35 cellular contexts compared by ENCODE assay signal in the genomic region with DNA sequence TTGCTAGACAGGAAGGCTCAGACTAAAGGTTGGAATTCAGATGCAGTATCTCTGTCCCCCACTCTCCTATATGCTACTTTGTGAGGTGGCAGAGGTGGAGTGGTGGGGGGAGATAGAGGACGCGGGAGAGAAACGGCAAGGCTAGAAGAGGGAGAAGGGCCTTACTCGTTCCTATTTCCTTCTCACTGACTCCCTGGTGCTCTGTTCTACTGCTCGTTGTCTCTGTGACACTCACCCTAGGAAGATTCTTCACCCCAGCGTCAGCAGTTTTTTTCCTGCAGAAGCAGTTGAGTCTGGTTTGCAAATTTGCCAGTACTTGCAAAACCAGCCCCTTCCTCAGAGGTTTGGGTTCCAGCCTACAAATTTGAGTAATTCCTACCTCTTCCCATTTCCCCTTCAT.
"Had no signal": no experiment of that assay in that cellular context is flagged by ENCODE, and none has a peak within 500 bp of the region (broad histone marks: within the 10 kb centered on the region; RNA-seq: fewer than 3 reads in every experiment).

No MANE protein-coding gene starts in this region.

- FAIRE-seq: endometrium, endothelial cell of umbilical vein had no signal

- H3K27ac Mint-ChIP-seq: activated CD4-positive, alpha-beta memory T cell treated with anti-CD3 and anti-CD28 coated beads for 36 hours; activated CD4-positive, alpha-beta T cell treated with anti-CD3 and anti-CD28 coated beads for 36 hours; activated CD4-positive, alpha-beta T cell treated with anti-CD3 and anti-CD28 coated beads, Interleukin-2, amount 10 ng/mL, durations not matched to agents 24 days and 14 days; activated CD8-positive, alpha-beta memory T cell treated with anti-CD3 and anti-CD28 coated beads, Interleukin-2, amount 10 ng/mL, durations not matched to agents 7 days and 5 days; activated CD8-positive, alpha-beta T cell treated with anti-CD3 and anti-CD28 coated beads, Interleukin-2, amount 10 ng/mL, durations not matched to agents 7 days and 5 days; activated naive CD4-positive, alpha-beta T cell treated with anti-CD3 and anti-CD28 coated beads, Interleukin-2, amount 10 ng/mL, durations not matched to agents 7 days and 5 days; activated naive CD4-positive, alpha-beta T cell treated with anti-CD3 and anti-CD28 coated beads, Interleukin-2, amount 50 U/mL, for 72 hours; activated naive CD8-positive, alpha-beta T cell treated with anti-CD3 and anti-CD28 coated beads, Interleukin-2, amount 10 ng/mL, durations not matched to agents 7 days and 5 days; activated T-helper 1 cell treated with anti-CD3 and anti-CD28 coated beads, Interleukin-12 subunit alpha, Interleukin-12 subunit beta, Interleukin-2, Interleukin-4 antibody, amounts not matched to agents 30 ng/mL and 10 ng/mL and 1 ng/mL, durations not matched to agents 14 hours and 24 hours and 36 hours; activated T-helper 2 cell treated with anti-CD3 and anti-CD28 coated beads, Interferon-gamma antibody, Interleukin-2, Interleukin-4, amounts not matched to agents 10 μg/mL and 5 μg/mL and 100 μg/mL, durations not matched to agents 14 hours and 24 hours and 36 hours; brain; T-helper 17 cell; T-helper 2 cell treated with Interferon-gamma antibody and Interleukin-4, amounts not matched to agents 5 μg/mL and 100 μg/mL, for 36 hours had no signal

- H3K36me3 Mint-ChIP-seq: activated CD4-positive, alpha-beta memory T cell treated with anti-CD3 and anti-CD28 coated beads for 36 hours; activated CD8-positive, alpha-beta memory T cell treated with anti-CD3 and anti-CD28 coated beads, Interleukin-2, amount 10 ng/mL, durations not matched to agents 7 days and 5 days; activated naive CD4-positive, alpha-beta T cell treated with anti-CD3 and anti-CD28 coated beads, Interleukin-2, amount 10 ng/mL, durations not matched to agents 7 days and 5 days; activated naive CD4-positive, alpha-beta T cell treated with anti-CD3 and anti-CD28 coated beads, Interleukin-2, amount 50 U/mL, for 72 hours; activated naive CD8-positive, alpha-beta T cell treated with anti-CD3 and anti-CD28 coated beads, Interleukin-2, amount 10 ng/mL, durations not matched to agents 7 days and 5 days; brain had no signal

- ATAC-seq: activated CD4-positive, alpha-beta T cell treated with anti-CD3 and anti-CD28 coated beads for 36 hours; activated CD8-positive, alpha-beta memory T cell treated with anti-CD3 and anti-CD28 coated beads, Interleukin-2, amount 10 ng/mL, durations not matched to agents 7 days and 5 days; activated CD8-positive, alpha-beta T cell treated with anti-CD3 and anti-CD28 coated beads, Interleukin-2, amount 10 ng/mL, durations not matched to agents 7 days and 5 days; activated naive CD4-positive, alpha-beta T cell treated with anti-CD3 and anti-CD28 coated beads, Interleukin-2, amount 50 U/mL, for 72 hours; gastroesophageal sphincter; T-helper 17 cell had no signal

- H3K36me3 ChIP-seq: ascending aorta, breast epithelium, cardiac muscle cell, colonic mucosa, esophagus squamous epithelium, gastroesophageal sphincter, WERI-Rb-1 had no signal

- DNase-seq: activated CD4-positive, alpha-beta memory T cell treated with anti-CD3 and anti-CD28 coated beads for 36 hours; activated CD4-positive, alpha-beta T cell treated with anti-CD3 and anti-CD28 coated beads for 36 hours; activated CD4-positive, alpha-beta T cell treated with anti-CD3 and anti-CD28 coated beads, Interleukin-2, amount 10 ng/mL, durations not matched to agents 24 days and 14 days; activated CD4-positive, CD25-positive, alpha-beta regulatory T cell; activated CD4-positive, CD25-positive, alpha-beta regulatory T cell treated with anti-CD3 and anti-CD28 coated beads, Interleukin-2, amount 50 U/mL, for 72 hours; activated CD8-positive, alpha-beta memory T cell treated with anti-CD3 and anti-CD28 coated beads, Interleukin-2, amount 10 ng/mL, durations not matched to agents 7 days and 5 days; activated CD8-positive, alpha-beta memory T cell treated with anti-CD3 and anti-CD28 coated beads, Interleukin-2, amount 50 U/mL, for 4 hours; activated CD8-positive, alpha-beta T cell treated with anti-CD3 and anti-CD28 coated beads, Interleukin-2, amount 10 ng/mL, durations not matched to agents 7 days and 5 days; activated effector memory CD4-positive, alpha-beta T cell treated with anti-CD3 and anti-CD28 coated beads, Interleukin-2, amount 50 U/mL, for 16 hours; activated naive CD4-positive, alpha-beta T cell treated with anti-CD3 and anti-CD28 coated beads, Interleukin-2, amount 10 ng/mL, durations not matched to agents 7 days and 5 days; activated naive CD8-positive, alpha-beta T cell treated with anti-CD3 and anti-CD28 coated beads, Interleukin-2, amount 10 ng/mL, durations not matched to agents 7 days and 5 days; activated T-cell treated with anti-CD3 and anti-CD28 coated beads, Interleukin-2, amount 50 U/mL, for 1 hour; activated T-cell treated with anti-CD3 and anti-CD28 coated beads, Interleukin-2, amount 50 U/mL, for 48 hours; central memory CD4-positive, alpha-beta T cell; cerebellar nuclear complex; colonic mucosa; effector CD8-positive, alpha-beta T cell; esophagus squamous epithelium; foreskin melanocyte; T-helper 1 cell; T-helper 17 cell; T1000; WERI-Rb-1 had no signal

- H3K9me3 ChIP-seq: ascending aorta, breast epithelium, colonic mucosa had no signal

- H3K27me3 Mint-ChIP-seq: activated CD4-positive, alpha-beta memory T cell treated with anti-CD3 and anti-CD28 coated beads for 36 hours; activated CD4-positive, alpha-beta T cell treated with anti-CD3 and anti-CD28 coated beads for 36 hours; activated CD4-positive, alpha-beta T cell treated with anti-CD3 and anti-CD28 coated beads, Interleukin-2, amount 10 ng/mL, durations not matched to agents 24 days and 14 days; activated CD8-positive, alpha-beta memory T cell treated with anti-CD3 and anti-CD28 coated beads, Interleukin-2, amount 10 ng/mL, durations not matched to agents 7 days and 5 days; activated naive CD4-positive, alpha-beta T cell treated with anti-CD3 and anti-CD28 coated beads, Interleukin-2, amount 10 ng/mL, durations not matched to agents 7 days and 5 days; activated naive CD8-positive, alpha-beta T cell treated with anti-CD3 and anti-CD28 coated beads, Interleukin-2, amount 10 ng/mL, durations not matched to agents 7 days and 5 days; T-helper 17 cell had no signal

- H3K9me3 Mint-ChIP-seq: activated CD4-positive, alpha-beta T cell treated with anti-CD3 and anti-CD28 coated beads, Interleukin-2, amount 10 ng/mL, durations not matched to agents 24 days and 14 days had no signal

- H3K27me3 ChIP-seq: ascending aorta, breast epithelium, cardiac muscle cell, colonic mucosa, esophagus squamous epithelium, gastroesophageal sphincter had no signal

- H3K4me1 ChIP-seq: ascending aorta, breast epithelium, colonic mucosa, esophagus squamous epithelium, gastroesophageal sphincter had no signal

- H3K4me3 Mint-ChIP-seq: activated CD4-positive, alpha-beta memory T cell treated with anti-CD3 and anti-CD28 coated beads for 36 hours; activated CD4-positive, alpha-beta T cell treated with anti-CD3 and anti-CD28 coated beads for 36 hours; activated CD4-positive, alpha-beta T cell treated with anti-CD3 and anti-CD28 coated beads, Interleukin-2, amount 10 ng/mL, durations not matched to agents 24 days and 14 days; activated CD8-positive, alpha-beta memory T cell treated with anti-CD3 and anti-CD28 coated beads, Interleukin-2, amount 10 ng/mL, durations not matched to agents 7 days and 5 days; activated CD8-positive, alpha-beta T cell treated with anti-CD3 and anti-CD28 coated beads, Interleukin-2, amount 10 ng/mL, durations not matched to agents 7 days and 5 days; activated naive CD4-positive, alpha-beta T cell treated with anti-CD3 and anti-CD28 coated beads, Interleukin-2, amount 10 ng/mL, durations not matched to agents 7 days and 5 days; activated naive CD8-positive, alpha-beta T cell treated with anti-CD3 and anti-CD28 coated beads, Interleukin-2, amount 10 ng/mL, durations not matched to agents 7 days and 5 days; activated T-helper 1 cell treated with anti-CD3 and anti-CD28 coated beads, Interleukin-12 subunit alpha, Interleukin-12 subunit beta, Interleukin-2, Interleukin-4 antibody, amounts not matched to agents 30 ng/mL and 10 ng/mL and 1 ng/mL, durations not matched to agents 14 hours and 24 hours and 36 hours; brain; T-helper 17 cell; T-helper 2 cell treated with Interferon-gamma antibody and Interleukin-4, amounts not matched to agents 5 μg/mL and 100 μg/mL, for 36 hours had no signal

- H3K4me3 ChIP-seq: ascending aorta, breast epithelium, cardiac muscle cell, colonic mucosa, esophagus squamous epithelium, gastroesophageal sphincter had no signal

- H3K27ac ChIP-seq: ascending aorta, breast epithelium, cardiac muscle cell, colonic mucosa, epithelial cell of prostate, esophagus squamous epithelium, gastroesophageal sphincter, WERI-Rb-1 had no signal

- H3K4me1 Mint-ChIP-seq: activated CD4-positive, alpha-beta T cell treated with anti-CD3 and anti-CD28 coated beads for 36 hours; activated CD4-positive, alpha-beta T cell treated with anti-CD3 and anti-CD28 coated beads, Interleukin-2, amount 10 ng/mL, durations not matched to agents 24 days and 14 days; activated CD8-positive, alpha-beta memory T cell treated with anti-CD3 and anti-CD28 coated beads, Interleukin-2, amount 10 ng/mL, durations not matched to agents 7 days and 5 days; activated naive CD4-positive, alpha-beta T cell treated with anti-CD3 and anti-CD28 coated beads, Interleukin-2, amount 10 ng/mL, durations not matched to agents 7 days and 5 days; activated naive CD8-positive, alpha-beta T cell treated with anti-CD3 and anti-CD28 coated beads, Interleukin-2, amount 10 ng/mL, durations not matched to agents 7 days and 5 days; brain; T-helper 17 cell had no signal
